In genomic region chr10:84138478-84139125, GRCh38 we compare ENCODE assay signal across 8 cellular contexts. TPM values are rescaled to one million over a fixed set of nuclear protein-coding genes. Genes with fewer than 3 reads are reported as not detected.
A peak's percentile ranks its signal among the peaks of the same experiment; 100 is the strongest.
DNase-seq lines count a peak whose midpoint lies in the region; ATAC-seq and TF ChIP-seq lines count a peak whose summit lies in the region.

No MANE protein-coding gene starts in this region.

- H3K4me3 Mint-ChIP-seq in CD14-positive monocyte = peak overlapping the region; percentile 92
- H3K4me3 Mint-ChIP-seq in dendritic cell treated with granulocyte-macrophage colony-stimulating factor and Interleukin-4, amounts not matched to agents 40 ng/mL and 50 ng/mL, for 4 days = peak overlapping the region; percentile 95

- H3K4me1 Mint-ChIP-seq in CD14-positive monocyte = peaks cover 19% of the 10 kb centered on the region
- H3K4me1 Mint-ChIP-seq in dendritic cell treated with granulocyte-macrophage colony-stimulating factor and Interleukin-4, amounts not matched to agents 40 ng/mL and 50 ng/mL, for 4 days (ENCODE audit: low read depth) = peaks cover 17% of the 10 kb centered on the region

- H3K27ac Mint-ChIP-seq in CD14-positive monocyte = peak overlapping the region; percentile 94 to 99 (median 99)
- peak overlapping the region; percentile 98 for H3K27ac Mint-ChIP-seq in dendritic cell treated with granulocyte-macrophage colony-stimulating factor and Interleukin-4, amounts not matched to agents 40 ng/mL and 50 ng/mL, for 4 days

- peak; percentile 7 for ATAC-seq in HG03280 (IDR thresholded peaks at IDR 0.05; ENCODE audit: unreplicated experiment)

- peaks cover 0 to 5% (median 2%) of the 10 kb centered on the region in 7 donors for H3K9me3 Mint-ChIP-seq in CD14-positive monocyte
- no peaks in the 10 kb centered on the region for H3K9me3 Mint-ChIP-seq in dendritic cell treated with granulocyte-macrophage colony-stimulating factor and Interleukin-4, amounts not matched to agents 40 ng/mL and 50 ng/mL, for 4 days

- H3K27ac ChIP-seq in muscle layer of duodenum (ENCODE audit: low read length) = peak overlapping the region; percentile 95
- H3K27ac ChIP-seq in stomach smooth muscle (ENCODE audit: low read length) = peak overlapping the region; percentile 94

- H3K9me3 ChIP-seq in muscle layer of duodenum (ENCODE audit: control insufficient read depth in 1 of 2, low read length in 2 of 2) (no peaks in the 10 kb centered on the region), stomach smooth muscle (ENCODE audit: control insufficient read depth in 2 of 2, low read length in 2 of 2) (no peaks in the 10 kb centered on the region)

- no peak for TF ChIP-seq CTCF in CD14-positive monocyte (IDR thresholded peaks at IDR 0.05)

- H3K9ac ChIP-seq in stomach smooth muscle (ENCODE audit: low read length in 2 of 2) = peak overlapping the region; percentile 53 to 81

- peaks cover 8 to 18% (median 18%) of the 10 kb centered on the region in 3 donors for H3K27me3 Mint-ChIP-seq in CD14-positive monocyte (ENCODE audit: low read depth in 3 of 3)
- H3K27me3 Mint-ChIP-seq in dendritic cell treated with granulocyte-macrophage colony-stimulating factor and Interleukin-4, amounts not matched to agents 40 ng/mL and 50 ng/mL, for 4 days = peaks cover 26% of the 10 kb centered on the region

- H3K4me1 ChIP-seq in muscle layer of duodenum (ENCODE audit: control insufficient read depth in 1 of 2, insufficient read depth in 2 of 2, low read length in 2 of 2) (peaks cover 12 to 15% of the 10 kb centered on the region in 2 donors), stomach smooth muscle (ENCODE audit: control insufficient read depth, insufficient read depth, low read length) (peaks cover 12% of the 10 kb centered on the region)

- H3K4me3 ChIP-seq in muscle layer of duodenum (ENCODE audit: low read depth in 1 of 2, low read length in 2 of 2) (peak overlapping the region; percentile 76 to 85), stomach smooth muscle (ENCODE audit: low read length in 2 of 2) (peak overlapping the region; percentile 47 to 98)

- no peak for DNase-seq in CD14-positive monocyte (ENCODE audit: low spot score)
- peak; percentile 42 to 47 for DNase-seq in activated CD4-positive, alpha-beta T cell treated with anti-CD3 and anti-CD28 coated beads for 24 hours (ENCODE audit: low read depth in 2 of 2)
- no peak for DNase-seq in SHP77 treated with DMSO at 0.1 percent for 48 hours (lab: John Stamatoyannopoulos, UW)
- DNase-seq in cortex of kidney (lab: John Stamatoyannopoulos, UW) = no peak

- H3K36me3 ChIP-seq in muscle layer of duodenum (ENCODE audit: control insufficient read depth in 1 of 2, insufficient read depth in 2 of 2, low read length in 2 of 2) = peaks cover 13 to 18% of the 10 kb centered on the region in 2 donors
- peaks cover 7 to 13% of the 10 kb centered on the region in 2 donors for H3K36me3 ChIP-seq in stomach smooth muscle (ENCODE audit: control insufficient read depth in 2 of 2, insufficient read depth in 2 of 2, low read length in 2 of 2)

- H3K27me3 ChIP-seq in muscle layer of duodenum (ENCODE audit: low read depth, low read length) = no peaks in the 10 kb centered on the region
- H3K27me3 ChIP-seq in stomach smooth muscle (ENCODE audit: control insufficient read depth in 1 of 2, insufficient read depth in 2 of 2, low read length in 2 of 2) = no peaks in the 10 kb centered on the region

- intact Hi-C loops in CD14-positive monocyte (cut with micrococcal nuclease) = loop anchor here (2.0 to 5.0 kb wide), 2 partner anchors 190 to 194 kb away; partner anchors contain the start of gene CCSER2 (in 1 of the 2)
- intact Hi-C loops in dendritic cell treated with granulocyte-macrophage colony-stimulating factor and Interleukin-4, amounts not matched to agents 40 ng/mL and 50 ng/mL, for 4 days (cut with micrococcal nuclease) = loop anchor here (10.0 kb wide), 1 partner anchor 196 kb away; no protein-coding TSS in a partner anchor

- H3K36me3 Mint-ChIP-seq in CD14-positive monocyte = peaks cover 20 to 24% of the 10 kb centered on the region in 2 donors
- peaks cover 34% of the 10 kb centered on the region for H3K36me3 Mint-ChIP-seq in dendritic cell treated with granulocyte-macrophage colony-stimulating factor and Interleukin-4, amounts not matched to agents 40 ng/mL and 50 ng/mL, for 4 days (ENCODE audit: low read depth)

RNA-seq across cellular contexts. Expression of gene GHITM, which starts 0.7 kb away (rescaled TPM):
- 100 to 1,000 TPM; 312 to 363 TPM for polyA plus RNA-seq in CD14-positive monocyte

RNA-seq across cellular contexts. Expression of gene GPR15LG, which starts 35.0 kb away (rescaled TPM):
- not detected for polyA plus RNA-seq in CD14-positive monocyte

RNA-seq across cellular contexts. Expression of gene CDHR1, which starts 55.7 kb away (rescaled TPM):
- polyA plus RNA-seq in CD14-positive monocyte = not detected

Comparison
In these comparisons a context has a peak if more than half of its experiments do, and no peak if none do; other contexts are left out.
1. DNase-seq: peak in activated CD4-positive, alpha-beta T cell treated with anti-CD3 and anti-CD28 coated beads for 24 hours (2 of 2); none in CD14-positive monocyte (single experiment), SHP77 treated with DMSO at 0.1 percent for 48 hours (single experiment) and cortex of kidney (single experiment).